Comparison of ENCODE assay signal across 8 cellular contexts in genomic region chr4:103934178-103934789, GRCh38.
DNase-seq lines count a peak whose midpoint lies in the region; ATAC-seq, FAIRE-seq and TF ChIP-seq lines count a peak whose summit lies in the region.

No MANE protein-coding gene starts in this region.

- peak; percentile 69 for ATAC-seq in GM18873 (IDR thresholded peaks at IDR 0.05; ENCODE audit: low FRiP score, unreplicated experiment)
- peak; percentile 80 for ATAC-seq in HG03060 (IDR thresholded peaks at IDR 0.05; ENCODE audit: low read depth, unreplicated experiment)
- ATAC-seq in GM21360 (IDR thresholded peaks at IDR 0.05; ENCODE audit: unreplicated experiment) = no peak

- no peak for DNase-seq in D721Med (ENCODE audit: insufficient read length, low spot score)
- DNase-seq in NCI-H2171 (lab: John Stamatoyannopoulos, UW) = peak; percentile 0
- peak; percentile 58 for DNase-seq in astrocyte of the hippocampus (ENCODE audit: low read depth, low spot score)
- peak; percentile 52 for DNase-seq in kidney tubule cell (ENCODE audit: low spot score)
- no peak for DNase-seq in mucosa of gallbladder (ENCODE audit: low spot score)

- peak; percentile 74 for TF ChIP-seq CTCF in D721Med (IDR thresholded peaks at IDR 0.05; ENCODE audit: insufficient read depth, missing control alignments)

- FAIRE-seq in D721Med (lab: Jason Lieb, UNC) = peak; percentile 90

Comparison
In these comparisons a context has a peak if more than half of its experiments do, and no peak if none do; other contexts are left out.
1. DNase-seq: peak in NCI-H2171 (single experiment), astrocyte of the hippocampus (single experiment) and kidney tubule cell (single experiment); none in D721Med (single experiment) and mucosa of gallbladder (single experiment).